Comparison of ENCODE assay signal across 34 cellular contexts in genomic region chr11:115617767-115618166, GRCh38.
"Had no signal": no experiment of that assay in that cellular context is flagged by ENCODE, and none has a peak within 500 bp of the region (broad histone marks: within the 10 kb centered on the region; RNA-seq: fewer than 3 reads in every experiment).

No MANE protein-coding gene starts in this region.

- DNase-seq: activated CD4-positive, alpha-beta memory T cell treated with anti-CD3 and anti-CD28 coated beads for 36 hours; activated CD4-positive, alpha-beta T cell treated with anti-CD3 and anti-CD28 coated beads, Interleukin-2, amount 10 ng/mL, durations not matched to agents 24 days and 14 days; activated CD8-positive, alpha-beta memory T cell treated with anti-CD3 and anti-CD28 coated beads, Interleukin-2, amount 50 U/mL, for 4 hours; activated effector memory CD4-positive, alpha-beta T cell treated with anti-CD3 and anti-CD28 coated beads, Interleukin-2, amount 50 U/mL, for 16 hours; activated naive CD4-positive, alpha-beta T cell treated with anti-CD3 and anti-CD28 coated beads for 36 hours; activated naive CD8-positive, alpha-beta T cell treated with anti-CD3 and anti-CD28 coated beads for 36 hours; activated T-cell treated with anti-CD3 and anti-CD28 coated beads, Interleukin-2, amount 50 U/mL, for 1 hour; adrenal gland; aorta; central memory CD4-positive, alpha-beta T cell; effector CD4-positive, alpha-beta T cell; head of caudate nucleus; hippocampal formation; left colon; lower lobe of right lung; mucosa of descending colon; ovary; stimulated activated CD4-positive, alpha-beta T cell treated with anti-CD3 and anti-CD28 coated beads, Interleukin-15, amount 100 ng/mL, for 24 hours; stimulated activated CD4-positive, alpha-beta T cell treated with anti-CD3 and anti-CD28 coated beads, Interleukin-2, amount 100 ng/mL, for 24 hours; stimulated activated naive B cell treated with anti-CD40 and anti-IgM and Interleukin-4, amounts not matched to agents 10 μg/mL and 1 μg/mL and 100 μg/mL, for 72 hours; stomach; SW 1271; T-helper 9 cell; thyroid gland; upper lobe of right lung had no signal

- H3K36me3 ChIP-seq: adrenal gland, gastroesophageal sphincter, lower lobe of right lung, neutrophil, ovary, stomach, thyroid gland, upper lobe of right lung had no signal

- ATAC-seq: activated CD4-positive, CD25-positive, alpha-beta regulatory T cell treated with anti-CD3 and anti-CD28 coated beads, Interleukin-2, amount 50 U/mL, for 24 hours; gastroesophageal sphincter; left colon; lower lobe of right lung; mucosa of descending colon; natural killer cell treated with Interleukin-12 subunit alpha and Interleukin-12 subunit beta and Interleukin-15 and Interleukin-18, amount 100 ng/mL, for 72 hours; stimulated activated naive B cell treated with anti-CD40 and anti-IgM and Interleukin-4, amounts not matched to agents 10 μg/mL and 1 μg/mL and 100 μg/mL, for 72 hours; upper lobe of right lung had no signal

- H3K4me3 ChIP-seq: adrenal gland, gastroesophageal sphincter, lower lobe of right lung, mucosa of descending colon, ovary, stomach, thyroid gland, upper lobe of right lung had no signal

- H3K36me3 Mint-ChIP-seq: activated CD4-positive, alpha-beta memory T cell treated with anti-CD3 and anti-CD28 coated beads for 36 hours; activated naive CD8-positive, alpha-beta T cell treated with anti-CD3 and anti-CD28 coated beads for 36 hours; natural killer cell treated with Interleukin-12 subunit alpha and Interleukin-12 subunit beta and Interleukin-15 and Interleukin-18, amount 100 ng/mL, for 72 hours; stimulated activated naive B cell treated with anti-CD40 and anti-IgM and Interleukin-4, amounts not matched to agents 10 μg/mL and 1 μg/mL and 100 μg/mL, for 72 hours had no signal

- H3K27ac ChIP-seq: adrenal gland, gastroesophageal sphincter, lower lobe of right lung, neutrophil, ovary, stomach, thyroid gland, upper lobe of right lung, VCaP had no signal

- H3K9me3 ChIP-seq: adrenal gland, gastroesophageal sphincter, lower lobe of right lung, mucosa of descending colon, neutrophil, ovary, thyroid gland, upper lobe of right lung had no signal

- H3K4me1 Mint-ChIP-seq: activated CD4-positive, alpha-beta T cell treated with anti-CD3 and anti-CD28 coated beads, Interleukin-2, amount 10 ng/mL, durations not matched to agents 24 days and 14 days; activated naive CD8-positive, alpha-beta T cell treated with anti-CD3 and anti-CD28 coated beads for 36 hours; stimulated activated naive B cell treated with anti-CD40 and anti-IgM and Interleukin-4, amounts not matched to agents 10 μg/mL and 1 μg/mL and 100 μg/mL, for 72 hours had no signal

- H3K4me3 Mint-ChIP-seq: activated CD4-positive, alpha-beta memory T cell treated with anti-CD3 and anti-CD28 coated beads for 36 hours; activated CD4-positive, alpha-beta T cell treated with anti-CD3 and anti-CD28 coated beads, Interleukin-2, amount 10 ng/mL, durations not matched to agents 24 days and 14 days; activated naive CD4-positive, alpha-beta T cell treated with anti-CD3 and anti-CD28 coated beads for 36 hours; activated naive CD8-positive, alpha-beta T cell treated with anti-CD3 and anti-CD28 coated beads for 36 hours; activated T-helper 1 cell treated with anti-CD3 and anti-CD28 coated beads, Interleukin-12 subunit alpha, Interleukin-12 subunit beta, Interleukin-2, Interleukin-4 antibody, amounts not matched to agents 30 ng/mL and 10 ng/mL and 1 ng/mL, durations not matched to agents 14 hours and 24 hours and 36 hours; dendritic cell treated with granulocyte-macrophage colony-stimulating factor and Interleukin-4, amounts not matched to agents 40 ng/mL and 50 ng/mL, for 4 days; natural killer cell treated with Interleukin-12 subunit alpha and Interleukin-12 subunit beta and Interleukin-15 and Interleukin-18, amount 100 ng/mL, for 72 hours; stimulated activated naive B cell treated with anti-CD40 and anti-IgM and Interleukin-4, amounts not matched to agents 10 μg/mL and 1 μg/mL and 100 μg/mL, for 72 hours; T-helper 1 cell treated with Interleukin-12 subunit alpha and Interleukin-12 subunit beta and Interleukin-4 antibody, amounts not matched to agents 30 μg/mL and 1 μg/mL, for 36 hours had no signal

- H3K27me3 Mint-ChIP-seq: activated CD4-positive, alpha-beta memory T cell treated with anti-CD3 and anti-CD28 coated beads for 36 hours; activated CD4-positive, alpha-beta T cell treated with anti-CD3 and anti-CD28 coated beads, Interleukin-2, amount 10 ng/mL, durations not matched to agents 24 days and 14 days; activated naive CD8-positive, alpha-beta T cell treated with anti-CD3 and anti-CD28 coated beads for 36 hours had no signal

- H3K9me3 Mint-ChIP-seq: activated CD4-positive, alpha-beta memory T cell treated with anti-CD3 and anti-CD28 coated beads for 36 hours; activated CD4-positive, alpha-beta T cell treated with anti-CD3 and anti-CD28 coated beads, Interleukin-2, amount 10 ng/mL, durations not matched to agents 24 days and 14 days; activated naive CD8-positive, alpha-beta T cell treated with anti-CD3 and anti-CD28 coated beads for 36 hours; activated T-helper 1 cell treated with anti-CD3 and anti-CD28 coated beads, Interleukin-12 subunit alpha, Interleukin-12 subunit beta, Interleukin-2, Interleukin-4 antibody, amounts not matched to agents 30 ng/mL and 10 ng/mL and 1 ng/mL, durations not matched to agents 14 hours and 24 hours and 36 hours; dendritic cell treated with granulocyte-macrophage colony-stimulating factor and Interleukin-4, amounts not matched to agents 40 ng/mL and 50 ng/mL, for 4 days; natural killer cell treated with Interleukin-12 subunit alpha and Interleukin-12 subunit beta and Interleukin-15 and Interleukin-18, amount 100 ng/mL, for 72 hours; T-helper 1 cell treated with Interleukin-12 subunit alpha and Interleukin-12 subunit beta and Interleukin-4 antibody, amounts not matched to agents 30 μg/mL and 1 μg/mL, for 36 hours had no signal

- H3K27me3 ChIP-seq: gastroesophageal sphincter, ovary, stomach, thyroid gland, upper lobe of right lung had no signal

- H3K27ac Mint-ChIP-seq: activated CD4-positive, alpha-beta memory T cell treated with anti-CD3 and anti-CD28 coated beads for 36 hours; activated CD4-positive, alpha-beta T cell treated with anti-CD3 and anti-CD28 coated beads, Interleukin-2, amount 10 ng/mL, durations not matched to agents 24 days and 14 days; activated naive CD4-positive, alpha-beta T cell treated with anti-CD3 and anti-CD28 coated beads for 36 hours; activated naive CD8-positive, alpha-beta T cell treated with anti-CD3 and anti-CD28 coated beads for 36 hours; activated T-helper 1 cell treated with anti-CD3 and anti-CD28 coated beads, Interleukin-12 subunit alpha, Interleukin-12 subunit beta, Interleukin-2, Interleukin-4 antibody, amounts not matched to agents 30 ng/mL and 10 ng/mL and 1 ng/mL, durations not matched to agents 14 hours and 24 hours and 36 hours; dendritic cell treated with granulocyte-macrophage colony-stimulating factor and Interleukin-4, amounts not matched to agents 40 ng/mL and 50 ng/mL, for 4 days; natural killer cell treated with Interleukin-12 subunit alpha and Interleukin-12 subunit beta and Interleukin-15 and Interleukin-18, amount 100 ng/mL, for 72 hours; progenitor cell of endocrine pancreas; stimulated activated naive B cell treated with anti-CD40 and anti-IgM and Interleukin-4, amounts not matched to agents 10 μg/mL and 1 μg/mL and 100 μg/mL, for 72 hours; T-helper 1 cell treated with Interleukin-12 subunit alpha and Interleukin-12 subunit beta and Interleukin-4 antibody, amounts not matched to agents 30 μg/mL and 1 μg/mL, for 36 hours had no signal
